Comparison of ENCODE assay signal across 2 cellular contexts in the genomic region with DNA sequence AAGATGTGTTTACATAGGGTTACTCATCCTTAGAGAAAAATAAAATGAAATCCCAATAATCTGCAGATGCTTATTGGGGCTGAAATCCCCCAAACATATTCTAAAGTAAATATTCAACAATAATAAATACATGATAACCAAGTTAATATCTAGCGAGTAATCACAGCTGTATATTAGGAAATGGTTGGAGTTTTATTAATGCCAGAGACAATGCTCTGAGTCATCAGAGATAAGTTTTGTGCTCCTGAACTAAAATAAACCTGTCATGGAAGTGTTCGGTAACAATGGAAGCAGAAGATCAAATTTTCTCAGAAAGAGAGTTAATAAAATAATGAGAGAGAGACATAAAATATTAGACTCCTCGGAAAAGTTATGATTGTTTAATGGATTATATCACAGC.
TF ChIP-seq lines count a peak whose summit lies in the region.

No MANE protein-coding gene starts in this region.

TF ChIP-seq in GM23338, 12 proteins besides CTCF, POLR2A, EP300 and RAD21:
- TF ChIP-seq POLR2AphosphoS5 (IDR thresholded peaks at IDR 0.05; ENCODE audit: low read depth), result no peak
- no peak for TF ChIP-seq CREB1 (CRISPR knock-in tag; IDR thresholded peaks at IDR 0.05; ENCODE audit: low read depth)

TF ChIP-seq in endothelial cell of umbilical vein, 7 proteins besides CTCF, POLR2A, EP300 and RAD21:
- TF ChIP-seq JUN (IDR thresholded peaks at IDR 0.05; ENCODE audit: borderline replicate concordance, insufficient read depth, insufficient read length, low read depth) (peak; percentile 84), POLR2AphosphoS5 (IDR thresholded peaks at IDR 0.05; ENCODE audit: insufficient read depth, low read depth, low read length) (no peak), MYC (IDR thresholded peaks at IDR 0.05; ENCODE audit: low read depth, low read length) (no peak), GATA2 (IDR thresholded peaks at IDR 0.05; ENCODE audit: insufficient read depth, insufficient read length, low read depth, low read length) (peak; percentile 65), FOS (IDR thresholded peaks at IDR 0.05; ENCODE audit: borderline replicate concordance, insufficient read depth, low read length) (peak; percentile 85), EZH2 (IDR thresholded peaks at IDR 0.05; ENCODE audit: borderline replicate concordance, low read depth, low read length, severe bottlenecking) (no peak), MAX (IDR thresholded peaks at IDR 0.05; ENCODE audit: insufficient read depth, insufficient read length) (no peak)
TF ChIP-seq in endothelial cell of umbilical vein: peak in this region for 3.
